ENCODE assay signal across 35 cellular contexts in the genomic region with DNA sequence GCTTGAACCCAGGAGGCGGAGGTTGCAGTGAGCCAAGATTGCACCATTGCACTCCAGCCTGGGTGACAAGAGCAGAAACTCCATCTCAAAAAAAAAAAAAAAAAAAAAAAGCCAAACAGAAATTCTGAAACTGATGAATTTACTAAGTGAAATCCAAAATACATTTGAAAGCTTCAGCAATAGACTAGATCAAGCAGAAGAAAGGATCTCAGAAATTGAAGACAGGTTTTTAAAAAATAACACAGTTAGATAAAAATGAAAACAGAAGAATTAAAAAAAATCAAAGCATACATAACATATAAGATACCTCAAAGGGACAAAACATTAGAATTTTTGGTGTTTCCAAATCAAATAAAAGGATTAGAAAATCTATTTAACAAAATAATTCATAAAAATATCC.
"Had no signal": no experiment of that assay in that cellular context is flagged by ENCODE, and none has a peak within 500 bp of the region (broad histone marks: within the 10 kb centered on the region; RNA-seq: fewer than 3 reads in every experiment).

No MANE protein-coding gene starts in this region.

- H3K4me3 ChIP-seq: adrenal gland, body of pancreas, esophagus muscularis mucosa, gastroesophageal sphincter, heart right ventricle, hepatocyte had no signal

- H3K27me3 ChIP-seq: adrenal gland, body of pancreas, esophagus muscularis mucosa, foreskin keratinocyte, gastroesophageal sphincter, heart right ventricle, hepatocyte had no signal

- H3K27ac Mint-ChIP-seq: activated CD4-positive, alpha-beta memory T cell treated with anti-CD3 and anti-CD28 coated beads for 36 hours; activated CD4-positive, alpha-beta T cell treated with anti-CD3 and anti-CD28 coated beads for 36 hours; activated CD4-positive, alpha-beta T cell treated with anti-CD3 and anti-CD28 coated beads, Interleukin-2, amount 10 ng/mL, durations not matched to agents 24 days and 14 days; activated CD8-positive, alpha-beta memory T cell treated with anti-CD3 and anti-CD28 coated beads, Interleukin-2, amount 10 ng/mL, durations not matched to agents 7 days and 5 days; activated CD8-positive, alpha-beta T cell treated with anti-CD3 and anti-CD28 coated beads, Interleukin-2, amount 10 ng/mL, durations not matched to agents 7 days and 5 days; activated naive CD4-positive, alpha-beta T cell treated with anti-CD3 and anti-CD28 coated beads for 36 hours; activated naive CD4-positive, alpha-beta T cell treated with anti-CD3 and anti-CD28 coated beads, Interleukin-2, amount 50 U/mL, for 24 hours; activated naive CD8-positive, alpha-beta T cell treated with anti-CD3 and anti-CD28 coated beads for 36 hours; activated naive CD8-positive, alpha-beta T cell treated with anti-CD3 and anti-CD28 coated beads, Interleukin-2, amount 50 U/mL, for 24 hours; activated T-helper 1 cell treated with anti-CD3 and anti-CD28 coated beads, Interleukin-12 subunit alpha, Interleukin-12 subunit beta, Interleukin-2, Interleukin-4 antibody, amounts not matched to agents 30 ng/mL and 10 ng/mL and 1 ng/mL, durations not matched to agents 14 hours and 24 hours and 36 hours; activated T-helper 2 cell treated with anti-CD3 and anti-CD28 coated beads, Interferon-gamma antibody, Interleukin-2, Interleukin-4, amounts not matched to agents 10 μg/mL and 5 μg/mL and 100 μg/mL, durations not matched to agents 14 hours and 24 hours and 36 hours; effector memory CD8-positive, alpha-beta T cell; T-helper 2 cell treated with Interferon-gamma antibody and Interleukin-4, amounts not matched to agents 5 μg/mL and 100 μg/mL, for 36 hours had no signal

- H3K4me2 ChIP-seq: hepatocyte had no signal

- H3K36me3 Mint-ChIP-seq: activated CD8-positive, alpha-beta memory T cell treated with anti-CD3 and anti-CD28 coated beads, Interleukin-2, amount 10 ng/mL, durations not matched to agents 7 days and 5 days; activated naive CD8-positive, alpha-beta T cell treated with anti-CD3 and anti-CD28 coated beads for 36 hours had no signal

- FAIRE-seq: colon had no signal

- H3K36me3 ChIP-seq: adrenal gland, esophagus muscularis mucosa, gastroesophageal sphincter, heart right ventricle had no signal

- H2AFZ ChIP-seq: hepatocyte had no signal

- H3K4me3 Mint-ChIP-seq: activated CD4-positive, alpha-beta memory T cell treated with anti-CD3 and anti-CD28 coated beads for 36 hours; activated CD4-positive, alpha-beta T cell treated with anti-CD3 and anti-CD28 coated beads for 36 hours; activated CD4-positive, alpha-beta T cell treated with anti-CD3 and anti-CD28 coated beads, Interleukin-2, amount 10 ng/mL, durations not matched to agents 24 days and 14 days; activated CD8-positive, alpha-beta memory T cell treated with anti-CD3 and anti-CD28 coated beads, Interleukin-2, amount 10 ng/mL, durations not matched to agents 7 days and 5 days; activated CD8-positive, alpha-beta T cell treated with anti-CD3 and anti-CD28 coated beads, Interleukin-2, amount 10 ng/mL, durations not matched to agents 7 days and 5 days; activated naive CD4-positive, alpha-beta T cell treated with anti-CD3 and anti-CD28 coated beads for 36 hours; activated naive CD4-positive, alpha-beta T cell treated with anti-CD3 and anti-CD28 coated beads, Interleukin-2, amount 50 U/mL, for 24 hours; activated naive CD8-positive, alpha-beta T cell treated with anti-CD3 and anti-CD28 coated beads for 36 hours; activated naive CD8-positive, alpha-beta T cell treated with anti-CD3 and anti-CD28 coated beads, Interleukin-2, amount 50 U/mL, for 24 hours; activated T-helper 1 cell treated with anti-CD3 and anti-CD28 coated beads, Interleukin-12 subunit alpha, Interleukin-12 subunit beta, Interleukin-2, Interleukin-4 antibody, amounts not matched to agents 30 ng/mL and 10 ng/mL and 1 ng/mL, durations not matched to agents 14 hours and 24 hours and 36 hours; effector memory CD8-positive, alpha-beta T cell; T-helper 2 cell treated with Interferon-gamma antibody and Interleukin-4, amounts not matched to agents 5 μg/mL and 100 μg/mL, for 36 hours had no signal

- H3K4me1 ChIP-seq: adrenal gland, body of pancreas, esophagus muscularis mucosa, foreskin keratinocyte, gastroesophageal sphincter, heart right ventricle had no signal

- ATAC-seq: activated CD4-positive, alpha-beta T cell treated with anti-CD3 and anti-CD28 coated beads for 36 hours; activated CD8-positive, alpha-beta memory T cell treated with anti-CD3 and anti-CD28 coated beads, Interleukin-2, amount 10 ng/mL, durations not matched to agents 7 days and 5 days; activated CD8-positive, alpha-beta T cell treated with anti-CD3 and anti-CD28 coated beads, Interleukin-2, amount 10 ng/mL, durations not matched to agents 7 days and 5 days; activated naive CD8-positive, alpha-beta T cell treated with anti-CD3 and anti-CD28 coated beads, Interleukin-2, amount 50 U/mL, for 24 hours; body of pancreas; effector memory CD8-positive, alpha-beta T cell; foreskin keratinocyte; gastroesophageal sphincter; heart right ventricle had no signal

- H3K9me3 ChIP-seq: body of pancreas had no signal

- H3K27ac ChIP-seq: adrenal gland, body of pancreas, esophagus muscularis mucosa, foreskin keratinocyte, gastroesophageal sphincter, heart right ventricle, hepatocyte had no signal

- H3K79me2 ChIP-seq: hepatocyte had no signal

- H3K4me1 Mint-ChIP-seq: activated CD4-positive, alpha-beta T cell treated with anti-CD3 and anti-CD28 coated beads for 36 hours; activated CD4-positive, alpha-beta T cell treated with anti-CD3 and anti-CD28 coated beads, Interleukin-2, amount 10 ng/mL, durations not matched to agents 24 days and 14 days; activated CD8-positive, alpha-beta memory T cell treated with anti-CD3 and anti-CD28 coated beads, Interleukin-2, amount 10 ng/mL, durations not matched to agents 7 days and 5 days; activated naive CD4-positive, alpha-beta T cell treated with anti-CD3 and anti-CD28 coated beads, Interleukin-2, amount 50 U/mL, for 24 hours; activated naive CD8-positive, alpha-beta T cell treated with anti-CD3 and anti-CD28 coated beads for 36 hours; activated naive CD8-positive, alpha-beta T cell treated with anti-CD3 and anti-CD28 coated beads, Interleukin-2, amount 50 U/mL, for 24 hours had no signal

- H3K27me3 Mint-ChIP-seq: activated CD4-positive, alpha-beta memory T cell treated with anti-CD3 and anti-CD28 coated beads for 36 hours; activated CD4-positive, alpha-beta T cell treated with anti-CD3 and anti-CD28 coated beads for 36 hours; activated CD4-positive, alpha-beta T cell treated with anti-CD3 and anti-CD28 coated beads, Interleukin-2, amount 10 ng/mL, durations not matched to agents 24 days and 14 days; activated CD8-positive, alpha-beta memory T cell treated with anti-CD3 and anti-CD28 coated beads, Interleukin-2, amount 10 ng/mL, durations not matched to agents 7 days and 5 days; activated naive CD4-positive, alpha-beta T cell treated with anti-CD3 and anti-CD28 coated beads, Interleukin-2, amount 50 U/mL, for 24 hours; activated naive CD8-positive, alpha-beta T cell treated with anti-CD3 and anti-CD28 coated beads for 36 hours; activated naive CD8-positive, alpha-beta T cell treated with anti-CD3 and anti-CD28 coated beads, Interleukin-2, amount 50 U/mL, for 24 hours; effector memory CD8-positive, alpha-beta T cell had no signal

- DNase-seq: activated CD4-positive, alpha-beta memory T cell treated with anti-CD3 and anti-CD28 coated beads for 36 hours; activated CD4-positive, alpha-beta T cell treated with anti-CD3 and anti-CD28 coated beads for 36 hours; activated CD4-positive, alpha-beta T cell treated with anti-CD3 and anti-CD28 coated beads, Interleukin-2, amount 10 ng/mL, durations not matched to agents 24 days and 14 days; activated CD4-positive, CD25-positive, alpha-beta regulatory T cell; activated CD4-positive, CD25-positive, alpha-beta regulatory T cell treated with anti-CD3 and anti-CD28 coated beads, Interleukin-2, amount 50 U/mL, for 72 hours; activated CD8-positive, alpha-beta memory T cell treated with anti-CD3 and anti-CD28 coated beads, Interleukin-2, amount 10 ng/mL, durations not matched to agents 7 days and 5 days; activated CD8-positive, alpha-beta memory T cell treated with anti-CD3 and anti-CD28 coated beads, Interleukin-2, amount 50 U/mL, for 4 hours; activated CD8-positive, alpha-beta T cell treated with anti-CD3 and anti-CD28 coated beads, Interleukin-2, amount 10 ng/mL, durations not matched to agents 7 days and 5 days; activated effector memory CD4-positive, alpha-beta T cell treated with anti-CD3 and anti-CD28 coated beads, Interleukin-2, amount 50 U/mL, for 16 hours; activated naive CD4-positive, alpha-beta T cell treated with anti-CD3 and anti-CD28 coated beads for 36 hours; activated naive CD8-positive, alpha-beta T cell treated with anti-CD3 and anti-CD28 coated beads for 36 hours; activated naive CD8-positive, alpha-beta T cell treated with anti-CD3 and anti-CD28 coated beads, Interleukin-2, amount 50 U/mL, for 24 hours; activated T-cell treated with anti-CD3 and anti-CD28 coated beads, Interleukin-2, amount 50 U/mL, for 1 hour; activated T-cell treated with anti-CD3 and anti-CD28 coated beads, Interleukin-2, amount 50 U/mL, for 48 hours; adrenal gland; amygdala; aorta; body of pancreas; caudate nucleus; cortex of kidney; dermis blood vessel endothelial cell; effector CD4-positive, alpha-beta T cell; effector memory CD8-positive, alpha-beta T cell; erythroblast; foreskin keratinocyte; heart right ventricle; T1000 had no signal
